ENCODE assay signal across 22 cellular contexts in the genomic region with DNA sequence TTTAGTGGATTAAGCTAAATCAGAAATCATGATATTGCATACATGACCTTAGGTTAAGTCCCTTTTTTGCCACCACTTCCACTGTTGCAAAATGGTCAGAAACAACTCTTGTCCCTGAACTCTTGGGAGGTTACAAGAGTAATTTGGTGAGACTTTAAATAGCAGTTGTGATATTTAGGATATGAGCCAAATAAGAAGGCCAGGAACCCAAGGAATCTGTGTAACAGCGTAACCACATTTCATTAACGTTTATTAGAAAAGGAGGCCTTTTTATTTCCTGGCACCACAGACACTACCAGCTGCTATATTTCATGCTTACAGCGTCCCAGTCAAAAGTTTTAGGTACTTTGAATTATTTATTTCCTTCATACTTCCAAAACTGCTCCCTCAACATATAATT.
"Had no signal": no experiment of that assay in that cellular context is flagged by ENCODE, and none has a peak within 500 bp of the region (broad histone marks: within the 10 kb centered on the region; RNA-seq: fewer than 3 reads in every experiment).

No MANE protein-coding gene starts in this region.

- H3K27ac ChIP-seq: left lung, suprapubic skin, uterus had no signal

- H3K4me3 ChIP-seq: coronary artery, left lung, mucosa of descending colon, suprapubic skin, tibial nerve, uterus had no signal

- DNase-seq: activated B cell treated with CpG ODN at 0.5 μM for 24 hours; activated CD4-positive, alpha-beta T cell treated with anti-CD3 and anti-CD28 coated beads for 36 hours; activated CD4-positive, alpha-beta T cell treated with anti-CD3 and anti-CD28 coated beads, Interleukin-2, amount 50 U/mL, for 4 hours; activated CD8-positive, alpha-beta memory T cell treated with anti-CD3 and anti-CD28 coated beads for 24 hours; activated CD8-positive, alpha-beta memory T cell treated with anti-CD3 and anti-CD28 coated beads, Interleukin-2, amount 50 U/mL, for 4 hours; activated naive CD4-positive, alpha-beta T cell treated with Interleukin-2 at 50 U/mL for 16 hours; activated naive CD8-positive, alpha-beta T cell treated with anti-CD3 and anti-CD28 coated beads for 36 hours; activated T-cell treated with anti-CD3 and anti-CD28 coated beads, Interleukin-2, amount 50 U/mL, for 4 hours; cerebellar nuclear complex; endodermal cell; left lung; mesenchymal stem cell; mucosa of descending colon; nephron progenitor cell; stimulated activated CD4-positive, alpha-beta T cell treated with anti-CD3 and anti-CD28 coated beads, Interleukin-12 subunit alpha, Interleukin-12 subunit beta, amount 100 ng/mL, for 4 hours; stimulated activated naive CD8-positive, alpha-beta T cell treated with anti-CD3 and anti-CD28 coated beads, Interleukin-15, amount 100 ng/mL, for 72 hours; SW 1271; T-helper 17 cell had no signal

- H3K9me3 ChIP-seq: left lung, mucosa of descending colon, suprapubic skin, tibial nerve, uterus had no signal

- H3K4me1 ChIP-seq: left lung, uterus had no signal

- ATAC-seq: activated CD4-positive, alpha-beta T cell treated with anti-CD3 and anti-CD28 coated beads for 36 hours; activated T-cell treated with anti-CD3 and anti-CD28 coated beads, Interleukin-2, amount 50 U/mL, for 4 hours; left lung; mucosa of descending colon; stimulated activated naive CD8-positive, alpha-beta T cell treated with anti-CD3 and anti-CD28 coated beads, Interleukin-15, amount 100 ng/mL, for 72 hours; T-helper 17 cell had no signal

- H3K27me3 ChIP-seq: left lung, suprapubic skin, tibial nerve, uterus had no signal

- H3K36me3 ChIP-seq: left lung, suprapubic skin, tibial nerve, uterus had no signal
